Comparison of ENCODE assay signal across 30 cellular contexts in the genomic region with DNA sequence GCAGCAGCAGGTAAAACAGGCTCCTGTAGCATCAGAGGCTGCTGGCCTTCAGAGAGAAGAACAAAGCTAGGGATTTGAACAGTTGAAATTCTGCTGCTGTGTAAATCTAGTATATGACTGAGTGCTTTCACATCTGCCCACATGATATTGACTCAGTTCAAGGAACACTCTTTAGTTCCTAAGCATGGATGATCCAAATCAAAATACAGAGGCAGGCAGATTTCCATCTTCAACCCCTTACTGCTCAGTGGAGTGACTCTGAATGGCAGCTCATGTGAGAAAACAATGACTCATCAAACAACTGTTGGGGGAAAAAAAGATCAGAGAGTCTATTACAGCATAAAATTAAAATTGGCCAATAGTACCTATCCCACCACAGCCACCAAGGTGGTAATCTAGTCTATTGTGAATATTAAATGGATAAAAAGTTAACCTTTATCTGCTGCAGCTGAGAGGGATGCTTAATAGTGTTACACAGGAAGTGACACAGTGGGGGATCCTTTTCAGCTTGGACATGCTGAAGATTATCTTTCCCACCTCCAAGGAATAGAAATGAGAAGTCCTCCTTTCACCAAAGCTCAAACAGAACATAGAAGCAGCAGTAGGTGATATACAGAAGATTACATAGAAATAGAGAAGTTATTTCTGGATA.
A peak's percentile ranks its signal among the peaks of the same experiment; 100 is the strongest.
DNase-seq lines count a peak whose midpoint lies in the region; ATAC-seq, FAIRE-seq and TF ChIP-seq lines count a peak whose summit lies in the region.
"Had no signal": no experiment of that assay in that cellular context is flagged by ENCODE, and none has a peak within 500 bp of the region (broad histone marks: within the 10 kb centered on the region; RNA-seq: fewer than 3 reads in every experiment).

No MANE protein-coding gene starts in this region.

- no peaks in the 10 kb centered on the region for H3K27me3 Mint-ChIP-seq in natural killer cell (ENCODE audit: low read depth in 2 of 2)

- no peaks in the 10 kb centered on the region for H3K4me1 ChIP-seq in HepG2 (ENCODE audit: insufficient read depth, low read length)
- no peaks in the 10 kb centered on the region for H3K4me1 ChIP-seq in right lobe of liver
- no peaks in the 10 kb centered on the region for H3K4me1 ChIP-seq in small intestine (ENCODE audit: control insufficient read depth in 2 of 2, insufficient read depth in 1 of 2, low read depth in 1 of 2, low read length in 1 of 2)
- H3K4me1 ChIP-seq: left ventricle myocardium inferior, psoas muscle, testis had no signal

- no peaks in the 10 kb centered on the region for H3K4me1 Mint-ChIP-seq in natural killer cell
- H3K4me1 Mint-ChIP-seq: B cell had no signal

- no peak for TF ChIP-seq CTCF in HepG2 (CRISPR knock-in tag; IDR thresholded peaks at IDR 0.05)
- no peak for TF ChIP-seq CTCF in right lobe of liver (IDR thresholded peaks at IDR 0.05)
- TF ChIP-seq CTCF in natural killer cell (IDR thresholded peaks at IDR 0.05), result no peak

- no peaks in the 10 kb centered on the region for H3K79me2 ChIP-seq in HepG2 (ENCODE audit: insufficient read depth, low read length)

- in situ Hi-C loops in HepG2 (cut with HindIII; ENCODE audit: extremely low pct_ligation_motif_present, low pct_unique_long_range_greater_than_20kb), result no loop called here

- no peaks in the 10 kb centered on the region for H4K20me1 ChIP-seq in HepG2 (ENCODE audit: insufficient read depth, low read length)

- TF ChIP-seq POLR2A in HepG2 (IDR thresholded peaks at IDR 0.05; ENCODE audit: insufficient read depth in 1 of 2, low read depth in 2 of 2, low read length in 2 of 2) (no peak), right lobe of liver (IDR thresholded peaks at IDR 0.05) (no peak)

- CTCF ChIA-PET in HepG2 (lab: Yijun Ruan, JAX; ENCODE audit: low intra/inter-chr PET ratio, low total read pairs), result no interaction called here

- TF ChIP-seq RAD21 in HepG2 (CRISPR knock-in tag; IDR thresholded peaks at IDR 0.05), result no peak

- BruUV-seq in HepG2 (replicated peaks; lab: Mats Ljungman, UMichigan), result no TSS peak

- H2AFZ ChIP-seq in HepG2 (ENCODE audit: low read length), result no peak overlapping the region

- peaks cover 2 to 7% of the 10 kb centered on the region in 2 donors for H3K9me3 Mint-ChIP-seq in natural killer cell

- no peak for FAIRE-seq in HepG2 (lab: Jason Lieb, UNC)
- no peak for FAIRE-seq in small intestine (lab: Jason Lieb, UNC)
- FAIRE-seq: GM12892, islet of Langerhans had no signal

- no peak for TF ChIP-seq EP300 in HepG2 (IDR thresholded peaks at IDR 0.05; ENCODE audit: low read depth in 2 of 2, low read length in 2 of 2)
- no peak for TF ChIP-seq EP300 in HepG2 (CRISPR knock-in tag; IDR thresholded peaks at IDR 0.05; ENCODE audit: borderline replicate concordance)

- intact Hi-C loops in HepG2 (cut with micrococcal nuclease; ENCODE audit: unreplicated experiment), result no loop called here
- intact Hi-C loops in right lobe of liver (cut with DNase I), result no loop called here
- intact Hi-C loops in natural killer cell (cut with micrococcal nuclease), result no loop called here

- ATAC-seq in HepG2 (no peak), right lobe of liver (no peak), natural killer cell (no peak), GM18502 (IDR thresholded peaks at IDR 0.05; ENCODE audit: poor library complexity, unreplicated experiment) (no peak)
- ATAC-seq: activated CD4-positive, CD25-positive, alpha-beta regulatory T cell treated with anti-CD3 and anti-CD28 coated beads, Interleukin-2, amount 50 U/mL, for 24 hours; activated T-cell treated with anti-CD3 and anti-CD28 coated beads, Interleukin-2, amount 50 U/mL, for 72 hours; CD8-positive, alpha-beta T cell; psoas muscle had no signal

- H3K27ac ChIP-seq in HepG2 (ENCODE audit: extremely low read length, insufficient read depth, low read length) (no peak overlapping the region), right lobe of liver (no peak overlapping the region), SK-N-MC (no peak overlapping the region), small intestine (ENCODE audit: low read depth in 1 of 2, low read length in 1 of 2) (no peak overlapping the region)
- H3K27ac ChIP-seq: coronary artery, epithelial cell of prostate, HL-60, left ventricle myocardium inferior, psoas muscle, skin epidermis, testis had no signal

- no peaks in the 10 kb centered on the region for H3K36me3 ChIP-seq in HepG2 (replicated peaks in 1 of 2; ENCODE audit: control insufficient read depth in 1 of 2, insufficient read depth in 2 of 2, low read length in 2 of 2)
- no peaks in the 10 kb centered on the region for H3K36me3 ChIP-seq in right lobe of liver
- H3K36me3 ChIP-seq in SK-N-MC (ENCODE audit: insufficient read depth, low read length), result no peaks in the 10 kb centered on the region
- H3K36me3 ChIP-seq in small intestine (ENCODE audit: control insufficient read depth in 2 of 2, insufficient read depth in 2 of 2, low read length in 2 of 2), result no peaks in the 10 kb centered on the region
- H3K36me3 ChIP-seq: left ventricle myocardium inferior had no signal

- DNase-seq in HepG2 (ENCODE audit: low spot score) (no peak), right lobe of liver (no peak), SK-N-MC (ENCODE audit: low read depth, low spot score) (peak; percentile 8), myocyte (ENCODE audit: low read depth) (peak; percentile 28), natural killer cell (no peak), small intestine (no peak), HuH-7 (ENCODE audit: low spot score) (no peak)
- DNase-seq: activated CD4-positive, alpha-beta T cell treated with anti-CD3 and anti-CD28 coated beads, Interleukin-2, amount 50 U/mL, for 48 hours; activated T-cell treated with anti-CD3 and anti-CD28 coated beads, Interleukin-2, amount 50 U/mL, for 72 hours; CD8-positive, alpha-beta T cell; effector memory CD4-positive, alpha-beta T cell; HCEC 1CT; left ventricle myocardium inferior; NCI-H1436 treated with DMSO at 0.1 percent for 48 hours; NCI-H2107; NCI-H524; psoas muscle; SHP77; stimulated activated naive CD4-positive, alpha-beta T cell treated with Interleukin-2 at 50 U/mL for 16 hours; T-helper 2 cell; testis had no signal

- H3K4me3 ChIP-seq in HepG2 (replicated peaks in 1 of 3; ENCODE audit: insufficient read depth in 1 of 3, low read depth in 2 of 3, low read length in 3 of 3) (no peak overlapping the region), right lobe of liver (no peak overlapping the region), SK-N-MC (no peak overlapping the region), small intestine (ENCODE audit: low read depth in 1 of 2, low read length in 2 of 2) (no peak overlapping the region)
- H3K4me3 ChIP-seq: coronary artery, left ventricle myocardium inferior, psoas muscle, skin epidermis, testis had no signal

- no peaks in the 10 kb centered on the region for H3K36me3 Mint-ChIP-seq in natural killer cell
- H3K36me3 Mint-ChIP-seq: CD8-positive, alpha-beta T cell had no signal

- no peak overlapping the region for H3K27ac Mint-ChIP-seq in natural killer cell
- H3K27ac Mint-ChIP-seq: activated T-cell treated with anti-CD3 and anti-CD28 coated beads, Interleukin-2, amount 50 U/mL, for 72 hours; B cell; CD8-positive, alpha-beta T cell had no signal

- H3K9me3 ChIP-seq in HepG2 (ENCODE audit: low read length), result no peaks in the 10 kb centered on the region
- H3K9me3 ChIP-seq in right lobe of liver, result no peaks in the 10 kb centered on the region
- no peaks in the 10 kb centered on the region for H3K9me3 ChIP-seq in SK-N-MC (ENCODE audit: low read depth, low read length)
- no peaks in the 10 kb centered on the region for H3K9me3 ChIP-seq in small intestine (ENCODE audit: control insufficient read depth, low read depth)
- H3K9me3 ChIP-seq: left ventricle myocardium inferior, psoas muscle, testis had no signal

- no peaks in the 10 kb centered on the region for H3K27me3 ChIP-seq in HepG2 (ENCODE audit: control insufficient read depth in 1 of 2, insufficient read depth in 2 of 2, low read length in 2 of 2)
- H3K27me3 ChIP-seq in right lobe of liver, result no peaks in the 10 kb centered on the region
- no peaks in the 10 kb centered on the region for H3K27me3 ChIP-seq in small intestine (ENCODE audit: control insufficient read depth in 2 of 2, insufficient read depth in 2 of 2, low read length in 2 of 2)
- H3K27me3 ChIP-seq: testis had no signal

- POLR2A ChIA-PET in HepG2 (lab: Yijun Ruan, JAX), result no interaction called here

- no peak overlapping the region for H3K9ac ChIP-seq in HepG2 (ENCODE audit: insufficient read depth, low read depth, low read length)
- no peak overlapping the region for H3K9ac ChIP-seq in SK-N-MC (ENCODE audit: insufficient read length)

- H3K4me3 Mint-ChIP-seq in natural killer cell, result no peak overlapping the region
- H3K4me3 Mint-ChIP-seq: activated T-cell treated with anti-CD3 and anti-CD28 coated beads, Interleukin-2, amount 50 U/mL, for 72 hours; B cell; CD8-positive, alpha-beta T cell had no signal

- no peak overlapping the region for H3K4me2 ChIP-seq in HepG2 (ENCODE audit: low read depth, low read length)

TF ChIP-seq in HepG2, 621 proteins besides CTCF, POLR2A, EP300 and RAD21:
- TF ChIP-seq NCOR1 (IDR thresholded peaks at IDR 0.05; ENCODE audit: borderline replicate concordance, low read length) (no peak), NFE2L2 (IDR thresholded peaks at IDR 0.05; ENCODE audit: low read length) (peak; percentile 45; the same call in 1 of the 2 replicates), MAFK (conservative IDR thresholded peaks at IDR 0.05 in 1 of 2, IDR thresholded peaks at IDR 0.05 in 1 of 2; ENCODE audit: low read length in 2 of 2) (0 out of 4 replicates have a peak, but pooled peaks of 1 of the 2 experiments have one; percentile 2), CREB1 (IDR thresholded peaks at IDR 0.05) (0 out of 2 replicates have a peak, but pooled peaks have one; percentile 17), CREB1 (CRISPR knock-in tag; IDR thresholded peaks at IDR 0.05) (no peak)

Comparison
In these comparisons a context has a peak if more than half of its experiments do, and no peak if none do; other contexts are left out.
1. DNase-seq: peak in SK-N-MC (single experiment) and myocyte (single experiment); none in HepG2 (single experiment), right lobe of liver (0 of 3), natural killer cell (single experiment), small intestine (single experiment) and HuH-7 (single experiment).